Comparison of ENCODE assay signal across 22 cellular contexts in the genomic region with DNA sequence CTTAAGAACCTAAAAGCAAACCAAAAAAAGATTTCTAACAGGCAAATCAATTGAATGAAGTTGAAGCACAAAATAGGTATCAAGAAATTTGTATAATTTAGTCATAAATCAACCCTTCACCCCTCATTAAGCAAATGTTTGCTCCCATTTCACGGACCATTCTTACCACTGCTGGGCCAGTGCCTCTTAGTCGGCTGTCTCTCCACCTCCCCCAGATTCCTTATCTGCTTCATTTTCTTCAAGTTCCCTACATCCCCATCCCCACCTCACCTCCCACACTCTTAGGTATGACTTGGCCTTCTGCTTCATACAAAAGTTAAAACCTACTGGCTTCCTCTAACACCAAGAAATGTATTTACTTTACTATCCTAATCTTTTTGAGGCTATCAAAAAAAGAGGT.
"Had no signal": no experiment of that assay in that cellular context is flagged by ENCODE, and none has a peak within 500 bp of the region (broad histone marks: within the 10 kb centered on the region; RNA-seq: fewer than 3 reads in every experiment).

No MANE protein-coding gene starts in this region.

- H3K4me3 ChIP-seq: Peyer's patch, SJCRH30 had no signal

- H3K9me3 ChIP-seq: Peyer's patch, SJCRH30, SK-N-SH had no signal

- H3K27ac Mint-ChIP-seq: activated CD4-positive, alpha-beta T cell treated with anti-CD3 and anti-CD28 coated beads, Interleukin-2, amount 10 ng/mL, durations not matched to agents 24 days and 14 days; activated CD8-positive, alpha-beta memory T cell treated with anti-CD3 and anti-CD28 coated beads, Interleukin-2, amount 10 ng/mL, durations not matched to agents 7 days and 5 days; activated naive CD8-positive, alpha-beta T cell; activated T-cell treated with anti-CD3 and anti-CD28 coated beads, Interleukin-2, amount 50 U/mL, for 24 hours; activated T-helper 1 cell treated with anti-CD3 and anti-CD28 coated beads, Interleukin-12 subunit alpha, Interleukin-12 subunit beta, Interleukin-2, Interleukin-4 antibody, amounts not matched to agents 30 ng/mL and 10 ng/mL and 1 ng/mL, durations not matched to agents 14 hours and 24 hours and 36 hours had no signal

- DNase-seq: activated CD4-positive, alpha-beta T cell treated with anti-CD3 and anti-CD28 coated beads for 1 hour; activated CD4-positive, alpha-beta T cell treated with anti-CD3 and anti-CD28 coated beads, Interleukin-2, amount 10 ng/mL, durations not matched to agents 24 days and 14 days; activated CD4-positive, alpha-beta T cell treated with anti-CD3 and anti-CD28 coated beads, Interleukin-2, amount 50 U/mL, for 48 hours; activated CD8-positive, alpha-beta memory T cell treated with anti-CD3 and anti-CD28 coated beads, Interleukin-2, amount 10 ng/mL, durations not matched to agents 7 days and 5 days; activated effector memory CD4-positive, alpha-beta T cell treated with Interleukin-2 at 50 U/mL for 16 hours; activated naive CD4-positive, alpha-beta T cell; activated T-cell treated with anti-CD3 and anti-CD28 coated beads, Interleukin-2, amount 50 U/mL, for 24 hours; cerebellar nuclear complex; NCI-H1048; NCI-H1417; NCI-H1930; NCI-H2171; NCI-H2227 treated with DMSO at 0.1 percent for 48 hours; NCI-H526 treated with DMSO at 0.1 percent for 48 hours; Peyer's patch; Right ventricle myocardium superior; SK-N-SH; T-helper 1 cell had no signal

- H3K9me2 ChIP-seq: SK-N-SH had no signal

- H3K4me1 ChIP-seq: Peyer's patch had no signal

- H3K4me2 ChIP-seq: SK-N-SH had no signal

- H3K4me1 Mint-ChIP-seq: activated CD8-positive, alpha-beta memory T cell treated with anti-CD3 and anti-CD28 coated beads, Interleukin-2, amount 10 ng/mL, durations not matched to agents 7 days and 5 days had no signal

- H3K4me3 Mint-ChIP-seq: activated CD4-positive, alpha-beta T cell treated with anti-CD3 and anti-CD28 coated beads, Interleukin-2, amount 10 ng/mL, durations not matched to agents 24 days and 14 days; activated CD8-positive, alpha-beta memory T cell treated with anti-CD3 and anti-CD28 coated beads, Interleukin-2, amount 10 ng/mL, durations not matched to agents 7 days and 5 days; activated naive CD8-positive, alpha-beta T cell; activated T-cell treated with anti-CD3 and anti-CD28 coated beads, Interleukin-2, amount 50 U/mL, for 24 hours; activated T-helper 1 cell treated with anti-CD3 and anti-CD28 coated beads, Interleukin-12 subunit alpha, Interleukin-12 subunit beta, Interleukin-2, Interleukin-4 antibody, amounts not matched to agents 30 ng/mL and 10 ng/mL and 1 ng/mL, durations not matched to agents 14 hours and 24 hours and 36 hours had no signal

- H3K9me3 Mint-ChIP-seq: activated CD4-positive, alpha-beta T cell treated with anti-CD3 and anti-CD28 coated beads, Interleukin-2, amount 10 ng/mL, durations not matched to agents 24 days and 14 days; activated T-cell treated with anti-CD3 and anti-CD28 coated beads, Interleukin-2, amount 50 U/mL, for 24 hours; activated T-helper 1 cell treated with anti-CD3 and anti-CD28 coated beads, Interleukin-12 subunit alpha, Interleukin-12 subunit beta, Interleukin-2, Interleukin-4 antibody, amounts not matched to agents 30 ng/mL and 10 ng/mL and 1 ng/mL, durations not matched to agents 14 hours and 24 hours and 36 hours had no signal

- H3K27me3 Mint-ChIP-seq: activated CD4-positive, alpha-beta T cell treated with anti-CD3 and anti-CD28 coated beads, Interleukin-2, amount 10 ng/mL, durations not matched to agents 24 days and 14 days; activated CD8-positive, alpha-beta memory T cell treated with anti-CD3 and anti-CD28 coated beads, Interleukin-2, amount 10 ng/mL, durations not matched to agents 7 days and 5 days; activated naive CD8-positive, alpha-beta T cell; activated T-cell treated with anti-CD3 and anti-CD28 coated beads, Interleukin-2, amount 50 U/mL, for 24 hours had no signal

- H3K27ac ChIP-seq: Peyer's patch, RWPE1, SJCRH30 had no signal

- ATAC-seq: activated CD8-positive, alpha-beta memory T cell treated with anti-CD3 and anti-CD28 coated beads, Interleukin-2, amount 10 ng/mL, durations not matched to agents 7 days and 5 days had no signal

- H3K27me3 ChIP-seq: Peyer's patch, SJCRH30 had no signal
